Comparison of ENCODE assay signal across 10 cellular contexts in the genomic region with DNA sequence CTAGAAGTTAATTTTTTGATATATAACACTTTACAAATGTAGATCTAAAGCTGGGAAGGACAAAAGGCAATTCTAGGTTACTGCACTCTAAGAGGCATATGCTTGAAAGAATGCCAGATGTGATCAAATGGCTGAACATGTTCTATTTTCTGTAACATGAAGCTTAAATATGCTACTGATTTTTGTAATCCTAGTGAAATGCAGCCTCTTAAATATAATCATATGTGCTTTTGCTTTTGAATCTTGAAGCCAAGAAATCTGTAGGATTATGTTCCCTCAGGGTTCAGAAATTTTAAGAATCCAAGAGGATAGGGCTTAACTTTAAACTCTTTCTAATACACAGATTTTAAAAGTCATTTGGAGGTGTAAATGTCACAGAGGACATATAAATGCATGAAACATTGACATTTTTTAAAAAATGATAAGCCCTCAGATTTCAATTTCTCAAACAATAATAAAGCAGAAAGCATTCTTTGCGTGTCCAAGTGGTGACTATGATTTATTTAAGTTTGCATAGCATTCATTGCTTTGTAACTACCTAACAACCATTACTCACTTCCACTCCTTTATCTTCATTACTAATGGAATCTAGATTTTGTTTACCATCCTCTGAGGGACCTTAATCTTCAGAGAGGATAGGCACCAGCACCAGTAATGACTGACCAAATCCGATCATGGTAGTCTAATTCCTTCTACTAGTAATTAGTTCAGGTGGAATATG.
A peak's percentile ranks its signal among the peaks of the same experiment; 100 is the strongest.
DNase-seq lines count a peak whose midpoint lies in the region; ATAC-seq and TF ChIP-seq lines count a peak whose summit lies in the region.
"Had no signal": no experiment of that assay in that cellular context is flagged by ENCODE, and none has a peak within 500 bp of the region (broad histone marks: within the 10 kb centered on the region; RNA-seq: fewer than 3 reads in every experiment).

No MANE protein-coding gene starts in this region.

- DNase-seq in mammary epithelial cell, result peak; percentile 43
- no peak for DNase-seq in MCF 10A (ENCODE audit: unreplicated experiment)
- peak in 1 of 2 experiments; percentile 86 for DNase-seq in SJSA1 (ENCODE audit: low read depth in 1 of 2, low spot score in 2 of 2)
- DNase-seq in glomerular endothelial cell (ENCODE audit: extremely low read depth, low read depth, low spot score), result peak; percentile 77
- no peak for DNase-seq in NCI-H1092 treated with DMSO at 0.1 percent for 48 hours (lab: John Stamatoyannopoulos, UW)
- no peak for DNase-seq in psoas muscle
- no peak for DNase-seq in RPMI8226
- no peak for DNase-seq in DMS79 treated with DMSO at 0.1 percent for 48 hours (lab: John Stamatoyannopoulos, UW)
- DNase-seq: OCI-M1 had no signal

- no peaks in the 10 kb centered on the region for H3K27me3 Mint-ChIP-seq in MCF 10A (ENCODE audit: insufficient read depth, unreplicated experiment)
- H3K27me3 Mint-ChIP-seq: dendritic cell treated with granulocyte-macrophage colony-stimulating factor and Interleukin-4, amounts not matched to agents 40 ng/mL and 50 ng/mL, for 4 days had no signal

- no peaks in the 10 kb centered on the region for H3K79me2 ChIP-seq in mammary epithelial cell (ENCODE audit: insufficient read depth, low read length)

- BruUV-seq in mammary epithelial cell (replicated peaks; lab: Mats Ljungman, UMichigan) (no TSS peak), MCF 10A (replicated peaks; lab: Mats Ljungman, UMichigan) (no TSS peak)

- H4K20me1 ChIP-seq in mammary epithelial cell (ENCODE audit: insufficient read depth, low read length), result no peaks in the 10 kb centered on the region

- H3K9me3 Mint-ChIP-seq in MCF 10A (ENCODE audit: unreplicated experiment), result no peaks in the 10 kb centered on the region
- H3K9me3 Mint-ChIP-seq: dendritic cell treated with granulocyte-macrophage colony-stimulating factor and Interleukin-4, amounts not matched to agents 40 ng/mL and 50 ng/mL, for 4 days had no signal

- H3K9me3 ChIP-seq in mammary epithelial cell (replicated peaks; ENCODE audit: insufficient read depth, low read length), result no peaks in the 10 kb centered on the region
- no peaks in the 10 kb centered on the region for H3K9me3 ChIP-seq in SJSA1 (replicated peaks)
- H3K9me3 ChIP-seq in psoas muscle, result no peaks in the 10 kb centered on the region

- 35% methylated on average over 2 of the region's 2 CpGs for WGBS in mammary epithelial cell (ENCODE audit: low coverage, missing lambda C conversion rate)
- 51 to 74% (median 72%) methylated on average over 2 of the region's 2 CpGs for WGBS in psoas muscle, 3 donors

- in situ Hi-C loops in mammary epithelial cell (cut with MboI; ENCODE audit: low sequenced_read_pairs in 2 of 2), result loop anchor here in 1 of 2 donors (25.0 kb wide), 1 partner anchor 754 kb away; no protein-coding TSS in a partner anchor

- peak overlapping the region; percentile 76 for H3K27ac ChIP-seq in mammary epithelial cell (ENCODE audit: insufficient read depth, low read depth, low read length)
- H3K27ac ChIP-seq in SJSA1, result peak overlapping the region; percentile 97
- H3K27ac ChIP-seq in psoas muscle, result no peak overlapping the region

- no peak overlapping the region for H3K4me3 ChIP-seq in mammary epithelial cell (replicated peaks in 1 of 3; ENCODE audit: insufficient read depth in 1 of 3, low read depth in 2 of 3, low read length in 3 of 3)
- no peak overlapping the region for H3K4me3 ChIP-seq in SJSA1
- H3K4me3 ChIP-seq in psoas muscle, result no peak overlapping the region

- no peaks in the 10 kb centered on the region for H3K27me3 ChIP-seq in mammary epithelial cell (ENCODE audit: insufficient read depth, low read length)
- H3K27me3 ChIP-seq in SJSA1 (replicated peaks), result no peaks in the 10 kb centered on the region
- no peaks in the 10 kb centered on the region for H3K27me3 ChIP-seq in psoas muscle (ENCODE audit: insufficient read depth in 3 of 3, low read length in 2 of 3)

- H2AFZ ChIP-seq in mammary epithelial cell (ENCODE audit: low read depth, low read length), result no peak overlapping the region

- H3K36me3 ChIP-seq in mammary epithelial cell (ENCODE audit: insufficient read depth, low read length) (no peaks in the 10 kb centered on the region), SJSA1 (no peaks in the 10 kb centered on the region), psoas muscle (ENCODE audit: insufficient read depth in 1 of 2, low read depth in 1 of 2) (no peaks in the 10 kb centered on the region)

- peaks cover 16% of the 10 kb centered on the region for H3K4me1 Mint-ChIP-seq in MCF 10A (ENCODE audit: insufficient read depth, unreplicated experiment)

- H3K27ac Mint-ChIP-seq in MCF 10A (ENCODE audit: low read depth, unreplicated experiment), result no peak overlapping the region
- H3K27ac Mint-ChIP-seq: dendritic cell treated with granulocyte-macrophage colony-stimulating factor and Interleukin-4, amounts not matched to agents 40 ng/mL and 50 ng/mL, for 4 days had no signal

- peak overlapping the region; percentile 73 for H3K4me2 ChIP-seq in mammary epithelial cell (ENCODE audit: insufficient read depth, low read depth, low read length)

- no peaks in the 10 kb centered on the region for H3K36me3 Mint-ChIP-seq in MCF 10A (ENCODE audit: insufficient read depth, unreplicated experiment)

- intact Hi-C loops in mammary epithelial cell (cut with micrococcal nuclease), result loop anchor here (2.0 kb wide), 1 partner anchor 14 kb away; no protein-coding TSS in a partner anchor
- intact Hi-C loops in MCF 10A (cut with micrococcal nuclease), result no loop called here
- intact Hi-C loops in psoas muscle (cut with DNase I), result no loop called here

- no peak overlapping the region for H3K9ac ChIP-seq in mammary epithelial cell (ENCODE audit: insufficient read depth, low read length)

- ATAC-seq in psoas muscle, result no peak

- H3K4me3 Mint-ChIP-seq in MCF 10A (ENCODE audit: unreplicated experiment), result no peak overlapping the region
- H3K4me3 Mint-ChIP-seq: dendritic cell treated with granulocyte-macrophage colony-stimulating factor and Interleukin-4, amounts not matched to agents 40 ng/mL and 50 ng/mL, for 4 days had no signal

- CTCF ChIA-PET in mammary epithelial cell (lab: Charles Lee; ENCODE audit: low non-redundant PET), result interaction anchor here (0.6 to 1.3 kb wide), 4 partner anchors 14 to 765 kb away, joined by 3 to 5 read pairs (median 4); no protein-coding TSS in a partner anchor
- CTCF ChIA-PET in MCF 10A (lab: Yijun Ruan, JAX), result interaction anchor here (0.6 to 2.4 kb wide), 6 partner anchors 15 to 49 kb away, joined by 4 to 7 read pairs (median 5); no protein-coding TSS in a partner anchor

- POLR2A ChIA-PET in MCF 10A (lab: Yijun Ruan, JAX), result interaction anchor here (1.2 kb wide), 1 partner anchor 10 kb away, joined by 5 read pairs; no protein-coding TSS in a partner anchor

- TF ChIP-seq CTCF in mammary epithelial cell (conservative IDR thresholded peaks at IDR 0.05 in 1 of 2, IDR thresholded peaks at IDR 0.05 in 1 of 2; ENCODE audit: extremely low read depth in 1 of 2, insufficient read depth in 1 of 2, low read depth in 1 of 2, low read length in 2 of 2), result no peak
- no peak for TF ChIP-seq CTCF in MCF 10A (IDR thresholded peaks at IDR 0.05; ENCODE audit: unreplicated experiment)
- TF ChIP-seq CTCF in psoas muscle (IDR thresholded peaks at IDR 0.05), result no peak

- H3K4me1 ChIP-seq in mammary epithelial cell (ENCODE audit: insufficient read depth, low read length) (peaks cover 38% of the 10 kb centered on the region), SJSA1 (replicated peaks) (peaks cover 31% of the 10 kb centered on the region), psoas muscle (peaks cover 17% of the 10 kb centered on the region)

- dilution Hi-C loops in mammary epithelial cell (cut with HindIII; ENCODE audit: low sequenced_read_pairs), result no loop called here

Comparison
In these comparisons a context has a peak if more than half of its experiments do, and no peak if none do; other contexts are left out.
1. DNase-seq: peak in mammary epithelial cell (single experiment) and glomerular endothelial cell (single experiment); none in MCF 10A (single experiment), NCI-H1092 treated with DMSO at 0.1 percent for 48 hours (single experiment), psoas muscle (0 of 2), RPMI8226 (single experiment) and DMS79 treated with DMSO at 0.1 percent for 48 hours (single experiment).